ENCODE assay signal across 1 cellular context in genomic region chr1:77983997-77984355, GRCh38.
TF ChIP-seq lines count a peak whose summit lies in the region.

No MANE protein-coding gene starts in this region.

TF ChIP-seq in GM12878, 131 proteins besides CTCF, POLR2A, EP300 and RAD21:
- peak; percentile 42; the same call in 1 of the 2 replicates for TF ChIP-seq MTA2 (IDR thresholded peaks at IDR 0.05; ENCODE audit: low read depth)
- TF ChIP-seq NR2F1 (conservative IDR thresholded peaks at IDR 0.05) = peak; percentile 58; the same call in 1 of the 2 replicates
- TF ChIP-seq, protein P1, sequence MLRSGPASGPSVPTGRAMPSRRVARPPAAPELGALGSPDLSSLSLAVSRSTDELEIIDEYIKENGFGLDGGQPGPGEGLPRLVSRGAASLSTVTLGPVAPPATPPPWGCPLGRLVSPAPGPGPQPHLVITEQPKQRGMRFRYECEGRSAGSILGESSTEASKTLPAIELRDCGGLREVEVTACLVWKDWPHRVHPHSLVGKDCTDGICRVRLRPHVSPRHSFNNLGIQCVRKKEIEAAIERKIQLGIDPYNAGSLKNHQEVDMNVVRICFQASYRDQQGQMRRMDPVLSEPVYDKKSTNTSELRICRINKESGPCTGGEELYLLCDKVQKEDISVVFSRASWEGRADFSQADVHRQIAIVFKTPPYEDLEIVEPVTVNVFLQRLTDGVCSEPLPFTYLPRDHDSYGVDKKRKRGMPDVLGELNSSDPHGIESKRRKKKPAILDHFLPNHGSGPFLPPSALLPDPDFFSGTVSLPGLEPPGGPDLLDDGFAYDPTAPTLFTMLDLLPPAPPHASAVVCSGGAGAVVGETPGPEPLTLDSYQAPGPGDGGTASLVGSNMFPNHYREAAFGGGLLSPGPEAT (IDR thresholded peaks at IDR 0.05; ENCODE audit: low read depth) = 0 out of 2 replicates have a peak, but pooled peaks have one; percentile 36
- TF ChIP-seq POU2F2 (IDR thresholded peaks at IDR 0.05; ENCODE audit: borderline replicate concordance, low read depth, low read length) = no peak
